15 cellular contexts compared by ENCODE assay signal in genomic region chr15:74792227-74793016, GRCh38. TPM values are rescaled to one million over a fixed set of nuclear protein-coding genes. Genes with fewer than 3 reads are reported as not detected.
DNase-seq lines count a peak whose midpoint lies in the region; ATAC-seq and TF ChIP-seq lines count a peak whose summit lies in the region.
"Had no signal": no experiment of that assay in that cellular context is flagged by ENCODE, and none has a peak within 500 bp of the region (broad histone marks: within the 10 kb centered on the region; RNA-seq: fewer than 3 reads in every experiment).

No MANE protein-coding gene starts in this region.

- peak overlapping the region; percentile 81 for H3K4me3 Mint-ChIP-seq in activated naive CD4-positive, alpha-beta T cell treated with anti-CD3 and anti-CD28 coated beads, Interleukin-2, amount 50 U/mL, for 24 hours

- H2AFZ ChIP-seq in SU-DHL-6 (ENCODE audit: low read depth, low read length, severe bottlenecking): no peak overlapping the region

- peak overlapping the region; percentile 73 for H3K4me2 ChIP-seq in SU-DHL-6 (ENCODE audit: low read depth, low read length, poor library complexity, severe bottlenecking)

- peaks cover 42% of the 10 kb centered on the region for H3F3A ChIP-seq in SU-DHL-6 (ENCODE audit: insufficient read depth)

- H3K27ac Mint-ChIP-seq in activated naive CD4-positive, alpha-beta T cell treated with anti-CD3 and anti-CD28 coated beads, Interleukin-2, amount 50 U/mL, for 24 hours: peak overlapping the region; percentile 91

- no peaks in the 10 kb centered on the region for H4K20me1 ChIP-seq in SU-DHL-6 (ENCODE audit: low read depth, low read length)

- H3K36me3 ChIP-seq in SU-DHL-6 (ENCODE audit: low read length) (no peaks in the 10 kb centered on the region), esophagus squamous epithelium (peaks cover 0 to 11% (median 0%) of the 10 kb centered on the region in 3 donors), thyroid gland (no peaks in the 10 kb centered on the region), testis (ENCODE audit: low read depth, missing control alignments) (no peaks in the 10 kb centered on the region)

- H3K27me3 ChIP-seq in SU-DHL-6 (ENCODE audit: low read length) (no peaks in the 10 kb centered on the region), esophagus squamous epithelium (no peaks in the 10 kb centered on the region), thyroid gland (no peaks in the 10 kb centered on the region), testis (no peaks in the 10 kb centered on the region)

- ATAC-seq in HG02798 (IDR thresholded peaks at IDR 0.05; ENCODE audit: poor library complexity, unreplicated experiment): no peak

- no peaks in the 10 kb centered on the region for H3K9me3 ChIP-seq in SU-DHL-6 (ENCODE audit: insufficient read depth, low read length)
- no peaks in the 10 kb centered on the region for H3K9me3 ChIP-seq in esophagus squamous epithelium
- no peaks in the 10 kb centered on the region for H3K9me3 ChIP-seq in thyroid gland
- no peaks in the 10 kb centered on the region for H3K9me3 ChIP-seq in testis

- H3K9me2 ChIP-seq in SU-DHL-6 (replicated peaks; ENCODE audit: insufficient read depth, low read length): no peaks in the 10 kb centered on the region

- peaks cover 87% of the 10 kb centered on the region for H3K79me2 ChIP-seq in SU-DHL-6 (ENCODE audit: insufficient read depth, low read length)

- no peaks in the 10 kb centered on the region for H3K9me3 Mint-ChIP-seq in activated naive CD4-positive, alpha-beta T cell treated with anti-CD3 and anti-CD28 coated beads, Interleukin-2, amount 50 U/mL, for 24 hours

- H3K4me1 ChIP-seq in esophagus squamous epithelium: peaks cover 66 to 100% (median 78%) of the 10 kb centered on the region in 3 donors
- peaks cover 36 to 59% of the 10 kb centered on the region in 2 donors for H3K4me1 ChIP-seq in thyroid gland
- peaks cover 22% of the 10 kb centered on the region for H3K4me1 ChIP-seq in testis

- TF ChIP-seq CTCF in SU-DHL-6 (IDR thresholded peaks at IDR 0.05; ENCODE audit: insufficient read depth, low read length, poor library complexity, severe bottlenecking) (no peak), esophagus squamous epithelium (IDR thresholded peaks at IDR 0.05) (no peak), thyroid gland (IDR thresholded peaks at IDR 0.05) (no peak), testis (IDR thresholded peaks at IDR 0.05) (no peak)

- peaks cover 17% of the 10 kb centered on the region for H3K36me3 Mint-ChIP-seq in activated naive CD4-positive, alpha-beta T cell treated with anti-CD3 and anti-CD28 coated beads, Interleukin-2, amount 50 U/mL, for 24 hours

- intact Hi-C loops in esophagus squamous epithelium (cut with DNase I) (no loop called here), thyroid gland (cut with DNase I) (no loop called here), testis (cut with DNase I; ENCODE audit: low total_unique reads) (no loop called here)

- peaks cover 85% of the 10 kb centered on the region for H3K4me1 Mint-ChIP-seq in activated naive CD4-positive, alpha-beta T cell treated with anti-CD3 and anti-CD28 coated beads, Interleukin-2, amount 50 U/mL, for 24 hours

- TF ChIP-seq POLR2A in esophagus squamous epithelium (IDR thresholded peaks at IDR 0.05): no peak
- no peak for TF ChIP-seq POLR2A in thyroid gland (IDR thresholded peaks at IDR 0.05)
- TF ChIP-seq POLR2A in testis (IDR thresholded peaks at IDR 0.05): no peak

- H3K4me3 ChIP-seq in SU-DHL-6 (ENCODE audit: insufficient read depth, low read length, poor library complexity, severe bottlenecking): no peak overlapping the region
- H3K4me3 ChIP-seq in esophagus squamous epithelium: no peak overlapping the region
- H3K4me3 ChIP-seq in thyroid gland (replicated peaks in 1 of 3): no peak overlapping the region
- H3K4me3 ChIP-seq in testis: no peak overlapping the region

- 76 to 79% methylated on average over 3 to 4 of the region's 12 CpGs for WGBS in esophagus squamous epithelium, 2 donors
- 78 to 80% methylated on average over 6 to 12 of the region's 12 CpGs for WGBS in thyroid gland, 2 donors
- 84 to 87% methylated on average over 7 to 12 of the region's 12 CpGs for WGBS in testis, 2 donors

- H3K27me3 Mint-ChIP-seq in activated naive CD4-positive, alpha-beta T cell treated with anti-CD3 and anti-CD28 coated beads, Interleukin-2, amount 50 U/mL, for 24 hours: no peaks in the 10 kb centered on the region

- DNase-seq in activated naive CD4-positive, alpha-beta T cell treated with Interleukin-2 at 50 U/mL for 16 hours: no peak
- DNase-seq in esophagus squamous epithelium (lab: John Stamatoyannopoulos, UW) (no peak), thyroid gland (no peak), cerebellar cortex (ENCODE audit: low spot score) (no peak), testis (no peak)
- DNase-seq: activated CD8-positive, alpha-beta memory T cell treated with anti-CD3 and anti-CD28 coated beads for 24 hours; AML-193; cerebellar nuclear complex; NCI-H1048; NCI-H510A treated with DMSO at 0.1 percent for 48 hours; SIG-M5; stimulated activated naive CD4-positive, alpha-beta T cell treated with Interleukin-2 at 50 U/mL for 16 hours had no signal

- peak overlapping the region; percentile 96 for H3K27ac ChIP-seq in SU-DHL-6 (ENCODE audit: low read depth, low read length)
- H3K27ac ChIP-seq in esophagus squamous epithelium: peak overlapping the region; percentile 47 to 99 (median 78)
- peak overlapping the region in 2 of 3 donors; percentile 31 to 58 for H3K27ac ChIP-seq in thyroid gland
- H3K27ac ChIP-seq in testis: no peak overlapping the region

- peak overlapping the region; percentile 77 for H3K9ac ChIP-seq in SU-DHL-6 (ENCODE audit: low read length)

RNA-seq across cellular contexts. Expression of gene CSK, which starts 10.5 kb away (rescaled TPM):
- total RNA-seq in esophagus squamous epithelium (100 to 1,000 TPM in 1 of 4 donors, 10 to 100 TPM in 3; 30.6 to 130 (median 45.2) TPM), thyroid gland (10 to 100 TPM; 18.2 to 24.3 (median 20.3) TPM), testis (10 to 100 TPM; 41.5 to 43.1 TPM)
- 45.6 TPM for polyA plus RNA-seq in testis (ENCODE audit: insufficient read depth, low read depth, low replicate concordance)

RNA-seq across cellular contexts. Expression of gene LMAN1L, which starts 20.2 kb away (rescaled TPM):
- total RNA-seq in esophagus squamous epithelium (under 1 TPM in 1 of 4 donors, not detected in 3; 0.18 TPM), thyroid gland (1 to 10 TPM in 1 of 4 donors, not detected in 3; 3.5 TPM), testis (1 to 10 TPM; 4.3 to 4.6 TPM)
- 2.2 TPM for polyA plus RNA-seq in testis (ENCODE audit: insufficient read depth, low read depth, low replicate concordance)

RNA-seq across cellular contexts. Expression of gene CPLX3, which starts 34.0 kb away (rescaled TPM):
- total RNA-seq in esophagus squamous epithelium: under 1 TPM in 1 of 4 donors, not detected in 3; 0.11 TPM
- total RNA-seq in thyroid gland: not detected
- 1 to 10 TPM; 3.7 to 5.7 TPM for total RNA-seq in testis
- 3.6 TPM for polyA plus RNA-seq in testis (ENCODE audit: insufficient read depth, low read depth, low replicate concordance)

RNA-seq across cellular contexts. Expression of gene CYP1A2, which starts 43.8 kb away (rescaled TPM):
- total RNA-seq in esophagus squamous epithelium: not detected
- 1 to 10 TPM; 1.3 to 9.9 (median 2.9) TPM for total RNA-seq in thyroid gland
- total RNA-seq in testis: under 1 TPM; 0.12 to 0.31 TPM
- polyA plus RNA-seq in testis (ENCODE audit: insufficient read depth, low read depth, low replicate concordance): not detected

RNA-seq across cellular contexts. Expression of gene ULK3, which starts 50.5 kb away (rescaled TPM):
- total RNA-seq in esophagus squamous epithelium (100 to 1,000 TPM in 1 of 4 donors, 10 to 100 TPM in 3; 53.3 to 113 (median 60.9) TPM), thyroid gland (10 to 100 TPM; 40.9 to 91.1 (median 74.7) TPM), testis (10 to 100 TPM; 68.2 to 78.5 TPM)
- polyA plus RNA-seq in testis (ENCODE audit: insufficient read depth, low read depth, low replicate concordance): 27.0 TPM

Comparison
In these comparisons a context has a peak if more than half of its experiments do, and no peak if none do; other contexts are left out.
1. H3K27ac ChIP-seq: peak in SU-DHL-6 (single experiment), esophagus squamous epithelium (4 of 4) and thyroid gland (2 of 3); none in testis (0 of 2).
2. RNA of gene CPLX3, which starts 34.0 kb away (total RNA-seq): 3.7 to 5.7 TPM in testis; 0.11 TPM in esophagus squamous epithelium and not detected in thyroid gland; every median in the first group is over 4 times any median in the second.